Comparison of ENCODE assay signal across 22 cellular contexts in genomic region chr10:110327262-110327914, GRCh38. TPM values are rescaled to one million over a fixed set of nuclear protein-coding genes. Genes with fewer than 3 reads are reported as not detected.
DNase-seq lines count a peak whose midpoint lies in the region; ATAC-seq, FAIRE-seq and TF ChIP-seq lines count a peak whose summit lies in the region.
"Had no signal": no experiment of that assay in that cellular context is flagged by ENCODE, and none has a peak within 500 bp of the region (broad histone marks: within the 10 kb centered on the region; RNA-seq: fewer than 3 reads in every experiment).

No MANE protein-coding gene starts in this region.

- no peak for TF ChIP-seq RAD21 in SK-N-SH (IDR thresholded peaks at IDR 0.05; ENCODE audit: low read length)

- no peak for TF ChIP-seq EP300 in SK-N-SH (IDR thresholded peaks at IDR 0.05; ENCODE audit: borderline replicate concordance in 1 of 2, low read depth in 1 of 2, low read length in 1 of 2)

- peaks cover 48% of the 10 kb centered on the region for H3F3A ChIP-seq in SK-N-SH (replicated peaks; ENCODE audit: insufficient read depth)
- H3F3A ChIP-seq in smooth muscle cell (ENCODE audit: low read depth), result peaks cover 5% of the 10 kb centered on the region
- no peaks in the 10 kb centered on the region for H3F3A ChIP-seq in GM23338 (replicated peaks; ENCODE audit: low read depth)

- H3K9me3 Mint-ChIP-seq in natural killer cell treated with Interleukin-12 subunit alpha and Interleukin-12 subunit beta and Interleukin-15 and Interleukin-18, amount 100 ng/mL, for 72 hours, result peaks cover 3% of the 10 kb centered on the region
- H3K9me3 Mint-ChIP-seq in GM23338, result peaks cover 40% of the 10 kb centered on the region

- H4K20me1 ChIP-seq in SK-N-SH (ENCODE audit: insufficient read depth), result no peaks in the 10 kb centered on the region
- H4K20me1 ChIP-seq in smooth muscle cell (ENCODE audit: low read depth), result no peaks in the 10 kb centered on the region
- H4K20me1 ChIP-seq in GM23338 (replicated peaks; ENCODE audit: insufficient read depth), result no peaks in the 10 kb centered on the region

- H3K9ac ChIP-seq in SK-N-SH (peak overlapping the region; percentile 44; the same call in 1 of the 2 replicates), smooth muscle cell (ENCODE audit: low read depth) (no peak overlapping the region)

- H3K4me3 Mint-ChIP-seq in natural killer cell treated with Interleukin-12 subunit alpha and Interleukin-12 subunit beta and Interleukin-15 and Interleukin-18, amount 100 ng/mL, for 72 hours, result no peak overlapping the region
- H3K4me3 Mint-ChIP-seq in GM23338, result no peak overlapping the region
- H3K4me3 Mint-ChIP-seq: activated CD4-positive, alpha-beta memory T cell treated with anti-CD3 and anti-CD28 coated beads, Interleukin-2, amount 10 ng/mL, durations not matched to agents 7 days and 5 days; B cell; IgD-negative memory B cell had no signal

- intact Hi-C loops in pancreas (cut with DNase I), result no loop called here

- H3K4me2 ChIP-seq in SK-N-SH (peak overlapping the region; percentile 44), smooth muscle cell (peak overlapping the region; percentile 16), GM23338 (no peak overlapping the region)

- no peak for FAIRE-seq in pancreas (lab: Jason Lieb, UNC)

- peaks cover 0 to 26% of the 10 kb centered on the region in 2 experiments; a peak in 3 of 4 replicates for H3K4me1 ChIP-seq in SK-N-SH (ENCODE audit: control insufficient read depth in 1 of 2, insufficient read depth in 2 of 2, low read depth in 1 of 2, low read length in 1 of 2)
- peaks cover 53% of the 10 kb centered on the region for H3K4me1 ChIP-seq in SJSA1 (replicated peaks)
- no peaks in the 10 kb centered on the region for H3K4me1 ChIP-seq in smooth muscle cell (ENCODE audit: low read depth)
- H3K4me1 ChIP-seq in pancreas, result no peaks in the 10 kb centered on the region
- no peaks in the 10 kb centered on the region for H3K4me1 ChIP-seq in GM23338 (ENCODE audit: insufficient read depth)
- H3K4me1 ChIP-seq: right atrium auricular region had no signal

- H3K9me2 ChIP-seq in SK-N-SH (no peaks in the 10 kb centered on the region), GM23338 (ENCODE audit: insufficient read depth) (0 out of 2 replicates have a peak, but pooled peaks cover 2% of the 10 kb centered on the region)

- DNase-seq in SK-N-SH (no peak), SJSA1 (ENCODE audit: low read depth in 1 of 2, low spot score in 2 of 2) (no peak), epithelial cell of prostate (ENCODE audit: low read depth, low spot score) (no peak), smooth muscle cell (lab: John Stamatoyannopoulos, UW; ENCODE audit: unreplicated experiment) (no peak), pancreas (no peak), GM23338 (ENCODE audit: low spot score) (no peak)
- DNase-seq in natural killer cell treated with Interleukin-12 subunit alpha and Interleukin-12 subunit beta and Interleukin-15 and Interleukin-18, amount 100 ng/mL, for 72 hours (ENCODE audit: low spot score), result no peak
- DNase-seq: activated CD4-positive, alpha-beta memory T cell treated with anti-CD3 and anti-CD28 coated beads, Interleukin-2, amount 10 ng/mL, durations not matched to agents 7 days and 5 days; activated naive CD4-positive, alpha-beta T cell treated with Interleukin-2 at 50 U/mL for 16 hours; aorta; cerebellar nuclear complex; DMS79 treated with DMSO at 0.1 percent for 48 hours; MM.1S; NCI-H146; NCI-H510A treated with DMSO at 0.1 percent for 48 hours; NK-92 treated with Interleukin-12 subunit alpha and Interleukin-12 subunit beta, amount 100 ng/mL, for 24 hours; T1000 had no signal

- H3K36me3 ChIP-seq in SK-N-SH (replicated peaks in 1 of 2; ENCODE audit: control insufficient read depth in 1 of 2, insufficient read depth in 2 of 2, low read length in 1 of 2) (no peaks in the 10 kb centered on the region), SJSA1 (no peaks in the 10 kb centered on the region), smooth muscle cell (ENCODE audit: low read depth) (no peaks in the 10 kb centered on the region), pancreas (no peaks in the 10 kb centered on the region), GM23338 (ENCODE audit: insufficient read depth) (peaks cover 4% of the 10 kb centered on the region; the same call in 1 of the 2 replicates)
- H3K36me3 ChIP-seq: right atrium auricular region had no signal

- peaks cover 0 to 4% of the 10 kb centered on the region in 2 donors for H3K27me3 Mint-ChIP-seq in natural killer cell treated with Interleukin-12 subunit alpha and Interleukin-12 subunit beta and Interleukin-15 and Interleukin-18, amount 100 ng/mL, for 72 hours
- peaks cover 12% of the 10 kb centered on the region for H3K27me3 Mint-ChIP-seq in GM23338 (ENCODE audit: insufficient read depth, low read depth, poor library complexity)
- H3K27me3 Mint-ChIP-seq: B cell had no signal

- peak overlapping the region in 1 of 2 donors; percentile 84 for H3K27ac Mint-ChIP-seq in natural killer cell treated with Interleukin-12 subunit alpha and Interleukin-12 subunit beta and Interleukin-15 and Interleukin-18, amount 100 ng/mL, for 72 hours
- no peak overlapping the region for H3K27ac Mint-ChIP-seq in GM23338
- H3K27ac Mint-ChIP-seq: IgD-negative memory B cell had no signal

- H3K9me3 ChIP-seq in SK-N-SH (peaks cover 7% of the 10 kb centered on the region), SJSA1 (replicated peaks) (peaks cover 15% of the 10 kb centered on the region), smooth muscle cell (replicated peaks; ENCODE audit: low read depth) (no peaks in the 10 kb centered on the region), pancreas (no peaks in the 10 kb centered on the region)

- H3K4me1 Mint-ChIP-seq in natural killer cell treated with Interleukin-12 subunit alpha and Interleukin-12 subunit beta and Interleukin-15 and Interleukin-18, amount 100 ng/mL, for 72 hours (ENCODE audit: low read depth in 2 of 2), result peaks cover 30 to 36% of the 10 kb centered on the region in 2 donors
- H3K4me1 Mint-ChIP-seq in GM23338, result no peaks in the 10 kb centered on the region

- H2AFZ ChIP-seq in SK-N-SH (ENCODE audit: low read depth), result no peak overlapping the region
- H2AFZ ChIP-seq in smooth muscle cell (ENCODE audit: low read depth), result no peak overlapping the region
- H2AFZ ChIP-seq in GM23338, result no peak overlapping the region

- CTCF ChIA-PET in SK-N-SH (lab: Yijun Ruan, JAX), result interaction anchor here (0.8 to 1.4 kb wide), 4 partner anchors 20 to 219 kb away, joined by 3 to 5 read pairs (median 3); no protein-coding TSS in a partner anchor

- H3K4me3 ChIP-seq in SK-N-SH (ENCODE audit: low read depth in 2 of 2, low read length in 1 of 2) (no peak overlapping the region), SJSA1 (no peak overlapping the region), smooth muscle cell (no peak overlapping the region), pancreas (no peak overlapping the region), GM23338 (no peak overlapping the region)
- H3K4me3 ChIP-seq: right atrium auricular region had no signal

- POLR2A ChIA-PET in SK-N-SH (lab: Yijun Ruan, JAX), result no interaction called here

- H3K79me2 ChIP-seq in SK-N-SH (ENCODE audit: insufficient read depth) (no peaks in the 10 kb centered on the region), smooth muscle cell (ENCODE audit: low read depth) (no peaks in the 10 kb centered on the region), GM23338 (replicated peaks; ENCODE audit: insufficient read depth) (no peaks in the 10 kb centered on the region)

- ATAC-seq in SK-N-SH treated with all-trans-retinoic acid at 6 μM for 48 hours, result no peak
- no peak for ATAC-seq in pancreas
- ATAC-seq in natural killer cell treated with Interleukin-12 subunit alpha and Interleukin-12 subunit beta and Interleukin-15 and Interleukin-18, amount 100 ng/mL, for 72 hours, result no peak
- no peak for ATAC-seq in GM23338

- no peak for TF ChIP-seq CTCF in SK-N-SH (IDR thresholded peaks at IDR 0.05)
- no peak for TF ChIP-seq CTCF in smooth muscle cell (IDR thresholded peaks at IDR 0.05; ENCODE audit: borderline replicate concordance, insufficient read depth, poor library complexity, severe bottlenecking)
- no peak for TF ChIP-seq CTCF in pancreas (IDR thresholded peaks at IDR 0.05)
- no peak for TF ChIP-seq CTCF in GM23338 (conservative IDR thresholded peaks at IDR 0.05; ENCODE audit: low read depth in 2 of 2)

- H3K27me3 ChIP-seq in SK-N-SH (ENCODE audit: insufficient read depth) (no peaks in the 10 kb centered on the region), SJSA1 (replicated peaks) (no peaks in the 10 kb centered on the region), smooth muscle cell (ENCODE audit: low read depth) (no peaks in the 10 kb centered on the region), pancreas (no peaks in the 10 kb centered on the region), GM23338 (ENCODE audit: insufficient read depth) (no peaks in the 10 kb centered on the region)
- H3K27me3 ChIP-seq: right atrium auricular region had no signal

- 73% methylated on average over 5 of the region's 5 CpGs for WGBS in SK-N-SH (ENCODE audit: low lambda C conversion rate)
- 90% methylated on average over 5 of the region's 5 CpGs for whole genome bisulfite sequencing in smooth muscle cell (ENCODE audit: low lambda C conversion rate)
- 71 to 82% methylated on average over 5 of the region's 5 CpGs for WGBS in pancreas, 2 donors

- peak overlapping the region in 1 of 2 experiments; percentile 83; a peak in 2 of 4 replicates for H3K27ac ChIP-seq in SK-N-SH (ENCODE audit: low read depth in 2 of 2, low read length in 1 of 2)
- H3K27ac ChIP-seq in SJSA1, result peak overlapping the region; percentile 69
- peak overlapping the region; percentile 58 for H3K27ac ChIP-seq in epithelial cell of prostate
- peak overlapping the region; percentile 69 for H3K27ac ChIP-seq in smooth muscle cell (ENCODE audit: low read depth)
- H3K27ac ChIP-seq in pancreas, result no peak overlapping the region
- H3K27ac ChIP-seq in GM23338 (ENCODE audit: low read depth), result no peak overlapping the region
- H3K27ac ChIP-seq: 22Rv1, right atrium auricular region had no signal

- H3K36me3 Mint-ChIP-seq in natural killer cell treated with Interleukin-12 subunit alpha and Interleukin-12 subunit beta and Interleukin-15 and Interleukin-18, amount 100 ng/mL, for 72 hours, result peaks cover 20% of the 10 kb centered on the region
- peaks cover 28% of the 10 kb centered on the region for H3K36me3 Mint-ChIP-seq in GM23338 (ENCODE audit: low read depth)

RNA-seq across cellular contexts. Expression of gene SMNDC1, which starts 22.7 kb away (rescaled TPM):
- polyA plus RNA-seq in SK-N-SH (2012; rRNA removed), result 13.3 and 14.2 TPM in 2 replicates
- polyA plus RNA-seq in SK-N-SH (2012; cell fraction: cytosol; rRNA removed), result 15.5 and 22.5 TPM in 2 replicates
- polyA plus RNA-seq in SK-N-SH (2012; cell fraction: nucleus; rRNA removed), result 8.8 and 15.4 TPM in 2 replicates
- total RNA-seq in SJSA1 (2014; rRNA removed; shearing (Covaris generic)), result 4.0 and 6.6 TPM in 2 replicates
- 17.7 and 25.6 TPM in 2 replicates for total RNA-seq in smooth muscle cell
- 19.0 and 22.2 TPM in 2 replicates for polyA plus RNA-seq in smooth muscle cell
- 10 to 100 TPM in 3 of 6 donors, 1 to 10 TPM in 3; 8.0 to 13.7 (median 9.8) TPM for total RNA-seq in pancreas
- polyA plus RNA-seq in pancreas, result 1 to 10 TPM; 5.2 to 9.9 TPM
- 10 to 100 TPM; 39.7 to 41.8 TPM for total RNA-seq in natural killer cell treated with Interleukin-12 subunit alpha and Interleukin-12 subunit beta and Interleukin-15 and Interleukin-18, amount 100 ng/mL, for 72 hours
- total RNA-seq in GM23338 (2014; rRNA removed; shearing (Covaris generic)), result 28.4 and 29.9 TPM in 2 replicates
- polyA plus RNA-seq in GM23338 (2016; fragmentation: Nextera tagmentation; extraction: Ambion mirVana), result 41.9 and 45.1 TPM in 2 replicates

Comparison
In these comparisons a context has a peak if more than half of its experiments do, and no peak if none do; other contexts are left out.
1. H3K27ac ChIP-seq: peak in SJSA1 (single experiment), epithelial cell of prostate (single experiment) and smooth muscle cell (single experiment); none in pancreas (0 of 4) and GM23338 (single experiment).